ENCODE assay signal across 29 cellular contexts in the genomic region with DNA sequence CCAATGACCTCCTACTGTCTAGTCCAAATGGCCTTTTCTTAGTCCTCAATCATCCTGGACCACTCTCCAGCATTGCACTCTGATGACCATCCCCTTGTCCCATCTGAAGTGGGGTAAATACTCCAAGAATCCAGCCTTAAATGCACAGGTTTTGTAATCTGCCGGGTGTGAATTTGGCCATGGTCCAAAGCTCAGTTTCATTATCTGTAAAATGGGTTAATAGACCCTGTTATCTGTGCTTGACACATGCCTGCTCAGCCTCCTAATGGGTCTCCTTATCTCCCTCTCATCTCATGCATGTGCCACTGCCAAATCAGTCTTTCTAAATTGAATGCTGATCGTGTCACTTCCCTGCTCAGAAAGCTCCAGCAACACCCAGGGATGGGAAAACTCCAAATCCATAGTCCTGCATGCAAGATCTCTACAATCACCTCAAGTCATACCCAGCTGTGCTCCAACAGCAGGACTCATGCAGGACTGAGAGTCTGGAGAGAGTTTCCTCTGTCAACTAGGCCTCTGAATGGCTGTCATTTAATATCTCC. TPM values are rescaled to one million over a fixed set of nuclear protein-coding genes. Genes with fewer than 3 reads are reported as not detected.
"Had no signal": no experiment of that assay in that cellular context is flagged by ENCODE, and none has a peak within 500 bp of the region (broad histone marks: within the 10 kb centered on the region; RNA-seq: fewer than 3 reads in every experiment).

No MANE protein-coding gene starts in this region.

- H3K4me1 ChIP-seq: pancreas, prostate gland, spleen, thyroid gland, upper lobe of left lung, vagina had no signal

- H3K4me1 Mint-ChIP-seq: naive thymus-derived CD8-positive, alpha-beta T cell; stimulated activated effector memory CD8-positive, alpha-beta T cell treated with anti-CD3 and anti-CD28 coated beads, Interleukin-12 subunit alpha, Interleukin-12 subunit beta, amount 100 ng/mL, for 72 hours; stimulated activated naive B cell treated with anti-CD40 and anti-IgM and Interleukin-4, amounts not matched to agents 10 μg/mL and 1 μg/mL and 100 μg/mL, for 72 hours had no signal

- H3K36me3 Mint-ChIP-seq: naive thymus-derived CD8-positive, alpha-beta T cell; natural killer cell treated with Interleukin-12 subunit alpha and Interleukin-12 subunit beta and Interleukin-15 and Interleukin-18, amount 100 ng/mL, for 72 hours; stimulated activated effector memory CD8-positive, alpha-beta T cell treated with anti-CD3 and anti-CD28 coated beads, Interleukin-12 subunit alpha, Interleukin-12 subunit beta, amount 100 ng/mL, for 72 hours; stimulated activated naive B cell treated with anti-CD40 and anti-IgM and Interleukin-4, amounts not matched to agents 10 μg/mL and 1 μg/mL and 100 μg/mL, for 72 hours had no signal

- H3K4me3 ChIP-seq: pancreas, prostate gland, skin epidermis, smooth muscle cell, spleen, stomach, thoracic aorta, thyroid gland, tibial nerve, upper lobe of left lung, vagina had no signal

- DNase-seq: naive thymus-derived CD8-positive, alpha-beta T cell; nephron progenitor cell; nucleus accumbens; pancreas; retina; right cardiac atrium; spleen; stimulated activated CD4-positive, alpha-beta T cell treated with anti-CD3 and anti-CD28 coated beads, Interleukin-12 subunit alpha, Interleukin-12 subunit beta, amount 100 ng/mL, for 4 hours; stimulated activated CD4-positive, alpha-beta T cell treated with anti-CD3 and anti-CD28 coated beads, Interleukin-1b, Interleukin-23, amount 100 ng/mL, for 48 hours; stimulated activated CD4-positive, alpha-beta T cell treated with anti-CD3 and anti-CD28 coated beads, Interleukin-4, amount 100 ng/mL, for 1 hour; stimulated activated naive B cell treated with anti-CD40 and anti-IgM and Interleukin-4, amounts not matched to agents 10 μg/mL and 1 μg/mL and 100 μg/mL, for 72 hours; stimulated activated naive CD4-positive, alpha-beta T cell treated with Interleukin-2 at 50 U/mL for 16 hours; stomach; thyroid gland; trophoblast cell; upper lobe of left lung had no signal

- H3K4me2 ChIP-seq: smooth muscle cell had no signal

- ATAC-seq: naive thymus-derived CD8-positive, alpha-beta T cell; natural killer cell treated with Interleukin-12 subunit alpha and Interleukin-12 subunit beta and Interleukin-15 and Interleukin-18, amount 100 ng/mL, for 72 hours; pancreas; right cardiac atrium; sciatic nerve; stimulated activated effector memory CD8-positive, alpha-beta T cell treated with anti-CD3 and anti-CD28 coated beads, Interleukin-12 subunit alpha, Interleukin-12 subunit beta, amount 100 ng/mL, for 72 hours; stimulated activated naive B cell treated with anti-CD40 and anti-IgM and Interleukin-4, amounts not matched to agents 10 μg/mL and 1 μg/mL and 100 μg/mL, for 72 hours had no signal

- H3K27ac Mint-ChIP-seq: naive thymus-derived CD8-positive, alpha-beta T cell; natural killer cell treated with Interleukin-12 subunit alpha and Interleukin-12 subunit beta and Interleukin-15 and Interleukin-18, amount 100 ng/mL, for 72 hours; nephron progenitor cell; stimulated activated effector memory CD8-positive, alpha-beta T cell treated with anti-CD3 and anti-CD28 coated beads, Interleukin-12 subunit alpha, Interleukin-12 subunit beta, amount 100 ng/mL, for 72 hours; stimulated activated naive B cell treated with anti-CD40 and anti-IgM and Interleukin-4, amounts not matched to agents 10 μg/mL and 1 μg/mL and 100 μg/mL, for 72 hours; stimulated activated naive CD8-positive, alpha-beta T cell treated with anti-CD3 and anti-CD28 coated beads, Interleukin-15, Interleukin-2, amounts not matched to agents 100 ng/mL and 50 ng/mL, for 24 hours had no signal

- H3K9me3 ChIP-seq: neutrophil, pancreas, prostate gland, spleen, stomach, thoracic aorta, thyroid gland, tibial nerve, upper lobe of left lung, vagina had no signal

- H3K27me3 ChIP-seq: neutrophil, spleen, stomach, thyroid gland, tibial nerve, upper lobe of left lung, vagina had no signal

- H3K27ac ChIP-seq: neutrophil, pancreas, prostate gland, skin epidermis, spleen, stomach, thoracic aorta, thyroid gland, tibial nerve, upper lobe of left lung, vagina had no signal

- H3K9me3 Mint-ChIP-seq: naive thymus-derived CD8-positive, alpha-beta T cell; natural killer cell treated with Interleukin-12 subunit alpha and Interleukin-12 subunit beta and Interleukin-15 and Interleukin-18, amount 100 ng/mL, for 72 hours; nephron progenitor cell; neural crest cell; stimulated activated effector memory CD8-positive, alpha-beta T cell treated with anti-CD3 and anti-CD28 coated beads, Interleukin-12 subunit alpha, Interleukin-12 subunit beta, amount 100 ng/mL, for 72 hours; stimulated activated naive B cell treated with anti-CD40 and anti-IgM and Interleukin-4, amounts not matched to agents 10 μg/mL and 1 μg/mL and 100 μg/mL, for 72 hours; stimulated activated naive CD8-positive, alpha-beta T cell treated with anti-CD3 and anti-CD28 coated beads, Interleukin-15, Interleukin-2, amounts not matched to agents 100 ng/mL and 50 ng/mL, for 24 hours had no signal

- H3K4me3 Mint-ChIP-seq: naive thymus-derived CD8-positive, alpha-beta T cell; natural killer cell treated with Interleukin-12 subunit alpha and Interleukin-12 subunit beta and Interleukin-15 and Interleukin-18, amount 100 ng/mL, for 72 hours; nephron progenitor cell; neural crest cell; stimulated activated effector memory CD8-positive, alpha-beta T cell treated with anti-CD3 and anti-CD28 coated beads, Interleukin-12 subunit alpha, Interleukin-12 subunit beta, amount 100 ng/mL, for 72 hours; stimulated activated naive B cell treated with anti-CD40 and anti-IgM and Interleukin-4, amounts not matched to agents 10 μg/mL and 1 μg/mL and 100 μg/mL, for 72 hours; stimulated activated naive CD8-positive, alpha-beta T cell treated with anti-CD3 and anti-CD28 coated beads, Interleukin-15, Interleukin-2, amounts not matched to agents 100 ng/mL and 50 ng/mL, for 24 hours had no signal

- H3K36me3 ChIP-seq: neutrophil, pancreas, prostate gland, spleen, stomach, thoracic aorta, thyroid gland, tibial nerve, upper lobe of left lung, vagina had no signal

RNA-seq across cellular contexts. Expression of gene LGR5, which starts 22.3 kb away (rescaled TPM):
- total RNA-seq: naive thymus-derived CD8-positive, alpha-beta T cell; natural killer cell treated with Interleukin-12 subunit alpha and Interleukin-12 subunit beta and Interleukin-15 and Interleukin-18, amount 100 ng/mL, for 72 hours; pulmonary artery endothelial cell; spleen had no signal
- polyA plus RNA-seq: naive thymus-derived CD8-positive, alpha-beta T cell had no signal
